ENCODE assay signal across 19 cellular contexts in the genomic region with DNA sequence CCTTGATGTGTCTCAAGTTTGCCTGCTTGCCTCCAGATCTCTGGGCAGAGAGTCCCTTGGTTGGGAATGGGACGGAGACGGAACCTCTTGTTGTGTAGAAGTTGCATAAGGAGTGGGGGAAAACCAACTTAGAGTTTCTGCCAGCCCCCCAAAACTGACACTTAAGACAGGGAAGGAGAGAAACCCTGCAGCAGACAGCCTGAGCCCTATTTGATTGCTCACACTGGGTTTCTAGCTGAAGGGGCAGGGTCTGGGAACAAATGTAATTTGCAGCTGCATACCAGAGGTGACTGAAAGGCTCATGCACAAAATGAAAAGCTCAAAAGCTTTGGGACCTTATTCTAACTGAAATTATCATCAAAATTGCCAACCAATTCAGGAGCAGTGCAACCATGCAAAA.
DNase-seq lines count a peak whose midpoint lies in the region; ATAC-seq and TF ChIP-seq lines count a peak whose summit lies in the region.
"Had no signal": no experiment of that assay in that cellular context is flagged by ENCODE, and none has a peak within 500 bp of the region (broad histone marks: within the 10 kb centered on the region; RNA-seq: fewer than 3 reads in every experiment).

No MANE protein-coding gene starts in this region.

- no peak overlapping the region for H2AFZ ChIP-seq in GM23338
- H2AFZ ChIP-seq: GM23248 had no signal

- H3K27me3 Mint-ChIP-seq in GM23338 (ENCODE audit: insufficient read depth, low read depth, poor library complexity) = no peaks in the 10 kb centered on the region
- peaks cover 3% of the 10 kb centered on the region; the same call in 1 of the 2 replicates for H3K27me3 Mint-ChIP-seq in WTC11 (ENCODE audit: low read depth)
- peaks cover 3% of the 10 kb centered on the region for H3K27me3 Mint-ChIP-seq in nephron progenitor cell (ENCODE audit: low read depth, poor library complexity)
- H3K27me3 Mint-ChIP-seq: CD4-positive, CD25-positive, alpha-beta regulatory T cell had no signal

- POLR2A ChIA-PET in WTC11 (lab: Charles Lee) = interaction anchor here (0.5 to 0.6 kb wide), 2 partner anchors 9 to 78 kb away, joined by 5 to 7 read pairs; no protein-coding TSS in a partner anchor

- H3K36me3 ChIP-seq in GM23338 (ENCODE audit: insufficient read depth) (peaks cover 3% of the 10 kb centered on the region; the same call in 1 of the 2 replicates), brain microvascular endothelial cell (replicated peaks) (no peaks in the 10 kb centered on the region)
- H3K36me3 ChIP-seq: BLaER1 had no signal

- in situ Hi-C loops in brain microvascular endothelial cell (cut with HindIII; ENCODE audit: low pct_ligation_motif_present, low sequenced_read_pairs) = no loop called here

- peak overlapping the region; percentile 57 for H3K27ac ChIP-seq in GM23338 (ENCODE audit: low read depth)
- H3K27ac ChIP-seq in brain microvascular endothelial cell = no peak overlapping the region
- H3K27ac ChIP-seq: BLaER1, GM23248 had no signal

- no peaks in the 10 kb centered on the region for H3K79me2 ChIP-seq in GM23338 (replicated peaks; ENCODE audit: insufficient read depth)

- H3K4me3 Mint-ChIP-seq in GM23338 (no peak overlapping the region), WTC11 (peak overlapping the region; percentile 46), nephron progenitor cell (peak overlapping the region; percentile 55)
- H3K4me3 Mint-ChIP-seq: CD4-positive, CD25-positive, alpha-beta regulatory T cell; HFFc6 had no signal

- peak overlapping the region; percentile 49 for H3K4me2 ChIP-seq in GM23338
- H3K4me2 ChIP-seq: BLaER1 had no signal

- H3K9me3 Mint-ChIP-seq in GM23338 = peaks cover 4% of the 10 kb centered on the region; the same call in 1 of the 3 replicates
- peaks cover 29% of the 10 kb centered on the region for H3K9me3 Mint-ChIP-seq in WTC11
- peaks cover 9% of the 10 kb centered on the region for H3K9me3 Mint-ChIP-seq in nephron progenitor cell

- peaks cover 26% of the 10 kb centered on the region for H3K4me1 ChIP-seq in GM23338 (ENCODE audit: insufficient read depth)
- H3K4me1 ChIP-seq: BLaER1 had no signal

- H3K27ac Mint-ChIP-seq in GM23338 (peak overlapping the region; percentile 54; the same call in 1 of the 2 replicates), WTC11 (peak overlapping the region; percentile 92), nephron progenitor cell (peak overlapping the region; percentile 16)
- H3K27ac Mint-ChIP-seq: CD4-positive, CD25-positive, alpha-beta regulatory T cell; HFFc6 had no signal

- no peaks in the 10 kb centered on the region for H3F3A ChIP-seq in GM23338 (replicated peaks; ENCODE audit: low read depth)

- H3K4me3 ChIP-seq in GM23338 (no peak overlapping the region; the same call in 1 of the 2 replicates), brain microvascular endothelial cell (ENCODE audit: low read depth, low read length) (no peak overlapping the region)
- H3K4me3 ChIP-seq: BLaER1, GM12878, GM23248 had no signal

- no peak for TF ChIP-seq CTCF in GM23338 (conservative IDR thresholded peaks at IDR 0.05; ENCODE audit: low read depth in 2 of 2)
- TF ChIP-seq CTCF in WTC11 (IDR thresholded peaks at IDR 0.05) = no peak
- TF ChIP-seq CTCF in nephron progenitor cell (IDR thresholded peaks at IDR 0.05) = no peak
- no peak for TF ChIP-seq CTCF in brain microvascular endothelial cell (IDR thresholded peaks at IDR 0.05; ENCODE audit: low read depth, low read length, missing control alignments)

- H3K36me3 Mint-ChIP-seq in GM23338 (ENCODE audit: low read depth) = peaks cover 3% of the 10 kb centered on the region; the same call in 2 of the 3 replicates
- H3K36me3 Mint-ChIP-seq in WTC11 = peaks cover 17% of the 10 kb centered on the region
- H3K36me3 Mint-ChIP-seq in nephron progenitor cell (ENCODE audit: low read depth) = peaks cover 4% of the 10 kb centered on the region
- H3K36me3 Mint-ChIP-seq: CD4-positive, CD25-positive, alpha-beta regulatory T cell had no signal

- no peaks in the 10 kb centered on the region for H4K20me1 ChIP-seq in GM23338 (replicated peaks; ENCODE audit: insufficient read depth)
- H4K20me1 ChIP-seq: BLaER1 had no signal

- no peaks in the 10 kb centered on the region for H3K27me3 ChIP-seq in GM23338 (ENCODE audit: insufficient read depth)
- H3K27me3 ChIP-seq in brain microvascular endothelial cell (replicated peaks) = no peaks in the 10 kb centered on the region
- H3K27me3 ChIP-seq: BLaER1 had no signal

- H3K4me1 Mint-ChIP-seq in GM23338 (peaks cover 31% of the 10 kb centered on the region), WTC11 (peaks cover 59% of the 10 kb centered on the region), nephron progenitor cell (peaks cover 41% of the 10 kb centered on the region)
- H3K4me1 Mint-ChIP-seq: CD4-positive, CD25-positive, alpha-beta regulatory T cell had no signal

- H3K9me2 ChIP-seq in GM23338 (ENCODE audit: insufficient read depth) = no peaks in the 10 kb centered on the region

- peak; percentile 74 for ATAC-seq in GM23338
- peak; percentile 57 for ATAC-seq in WTC11
- ATAC-seq: GM12878, HepG2 had no signal

- DNase-seq in GM23338 (ENCODE audit: low spot score) (peak; percentile 50), WTC11 (ENCODE audit: low spot score) (no peak), iPS-NIHi7 (ENCODE audit: extremely low spot score) (peak; percentile 24), nephron progenitor cell (peak; percentile 2), GM19240 (ENCODE audit: insufficient read length, low spot score) (no peak), H4 (ENCODE audit: low spot score) (no peak), medulla oblongata (ENCODE audit: extremely low spot score) (no peak), brain microvascular endothelial cell (no peak)
- DNase-seq: 8988T; AML-193; Calu3; CD4-positive, CD25-positive, alpha-beta regulatory T cell; DMS 273 treated with DMSO at 0.1 percent for 48 hours; GM23248; HCEC 1CT; HFFc6 had no signal

- CTCF ChIA-PET in WTC11 (lab: Charles Lee) = interaction anchor here (1.0 to 2.0 kb wide), 2 partner anchors 45 to 202 kb away, joined by 3 to 6 read pairs; no protein-coding TSS in a partner anchor

TF ChIP-seq in GM23338, 12 proteins besides CTCF, POLR2A, EP300 and RAD21 (continues in another document):
- TF ChIP-seq NANOG (IDR thresholded peaks at IDR 0.05; ENCODE audit: borderline replicate concordance) (no peak), STAT1 (IDR thresholded peaks at IDR 0.05; ENCODE audit: unreplicated experiment) (no peak), CREB1 (CRISPR knock-in tag; IDR thresholded peaks at IDR 0.05; ENCODE audit: low read depth) (no peak)
- TF ChIP-seq, protein P1, sequence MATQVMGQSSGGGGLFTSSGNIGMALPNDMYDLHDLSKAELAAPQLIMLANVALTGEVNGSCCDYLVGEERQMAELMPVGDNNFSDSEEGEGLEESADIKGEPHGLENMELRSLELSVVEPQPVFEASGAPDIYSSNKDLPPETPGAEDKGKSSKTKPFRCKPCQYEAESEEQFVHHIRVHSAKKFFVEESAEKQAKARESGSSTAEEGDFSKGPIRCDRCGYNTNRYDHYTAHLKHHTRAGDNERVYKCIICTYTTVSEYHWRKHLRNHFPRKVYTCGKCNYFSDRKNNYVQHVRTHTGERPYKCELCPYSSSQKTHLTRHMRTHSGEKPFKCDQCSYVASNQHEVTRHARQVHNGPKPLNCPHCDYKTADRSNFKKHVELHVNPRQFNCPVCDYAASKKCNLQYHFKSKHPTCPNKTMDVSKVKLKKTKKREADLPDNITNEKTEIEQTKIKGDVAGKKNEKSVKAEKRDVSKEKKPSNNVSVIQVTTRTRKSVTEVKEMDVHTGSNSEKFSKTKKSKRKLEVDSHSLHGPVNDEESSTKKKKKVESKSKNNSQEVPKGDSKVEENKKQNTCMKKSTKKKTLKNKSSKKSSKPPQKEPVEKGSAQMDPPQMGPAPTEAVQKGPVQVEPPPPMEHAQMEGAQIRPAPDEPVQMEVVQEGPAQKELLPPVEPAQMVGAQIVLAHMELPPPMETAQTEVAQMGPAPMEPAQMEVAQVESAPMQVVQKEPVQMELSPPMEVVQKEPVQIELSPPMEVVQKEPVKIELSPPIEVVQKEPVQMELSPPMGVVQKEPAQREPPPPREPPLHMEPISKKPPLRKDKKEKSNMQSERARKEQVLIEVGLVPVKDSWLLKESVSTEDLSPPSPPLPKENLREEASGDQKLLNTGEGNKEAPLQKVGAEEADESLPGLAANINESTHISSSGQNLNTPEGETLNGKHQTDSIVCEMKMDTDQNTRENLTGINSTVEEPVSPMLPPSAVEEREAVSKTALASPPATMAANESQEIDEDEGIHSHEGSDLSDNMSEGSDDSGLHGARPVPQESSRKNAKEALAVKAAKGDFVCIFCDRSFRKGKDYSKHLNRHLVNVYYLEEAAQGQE (IDR thresholded peaks at IDR 0.05; ENCODE audit: unreplicated experiment) = no peak

TF ChIP-seq in WTC11, 78 proteins besides CTCF, POLR2A, EP300 and RAD21 (continues in another document):
- TF ChIP-seq RELA (CRISPR knock-in tag; IDR thresholded peaks at IDR 0.05; ENCODE audit: borderline replicate concordance) (no peak), ATF1 (CRISPR knock-in tag; IDR thresholded peaks at IDR 0.05) (no peak), FOXP1 (CRISPR knock-in tag; IDR thresholded peaks at IDR 0.05; ENCODE audit: borderline replicate concordance) (no peak), TP53 (CRISPR knock-in tag; IDR thresholded peaks at IDR 0.05) (no peak)
- TF ChIP-seq, protein P2, sequence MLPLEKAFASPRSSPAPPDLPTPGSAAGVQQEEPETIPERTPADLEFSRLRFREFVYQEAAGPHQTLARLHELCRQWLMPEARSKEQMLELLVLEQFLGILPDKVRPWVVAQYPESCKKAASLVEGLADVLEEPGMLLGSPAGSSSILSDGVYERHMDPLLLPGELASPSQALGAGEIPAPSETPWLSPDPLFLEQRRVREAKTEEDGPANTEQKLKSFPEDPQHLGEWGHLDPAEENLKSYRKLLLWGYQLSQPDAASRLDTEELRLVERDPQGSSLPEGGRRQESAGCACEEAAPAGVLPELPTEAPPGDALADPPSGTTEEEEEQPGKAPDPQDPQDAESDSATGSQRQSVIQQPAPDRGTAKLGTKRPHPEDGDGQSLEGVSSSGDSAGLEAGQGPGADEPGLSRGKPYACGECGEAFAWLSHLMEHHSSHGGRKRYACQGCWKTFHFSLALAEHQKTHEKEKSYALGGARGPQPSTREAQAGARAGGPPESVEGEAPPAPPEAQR (CRISPR knock-in tag; IDR thresholded peaks at IDR 0.05) = no peak
- TF ChIP-seq, protein P3, sequence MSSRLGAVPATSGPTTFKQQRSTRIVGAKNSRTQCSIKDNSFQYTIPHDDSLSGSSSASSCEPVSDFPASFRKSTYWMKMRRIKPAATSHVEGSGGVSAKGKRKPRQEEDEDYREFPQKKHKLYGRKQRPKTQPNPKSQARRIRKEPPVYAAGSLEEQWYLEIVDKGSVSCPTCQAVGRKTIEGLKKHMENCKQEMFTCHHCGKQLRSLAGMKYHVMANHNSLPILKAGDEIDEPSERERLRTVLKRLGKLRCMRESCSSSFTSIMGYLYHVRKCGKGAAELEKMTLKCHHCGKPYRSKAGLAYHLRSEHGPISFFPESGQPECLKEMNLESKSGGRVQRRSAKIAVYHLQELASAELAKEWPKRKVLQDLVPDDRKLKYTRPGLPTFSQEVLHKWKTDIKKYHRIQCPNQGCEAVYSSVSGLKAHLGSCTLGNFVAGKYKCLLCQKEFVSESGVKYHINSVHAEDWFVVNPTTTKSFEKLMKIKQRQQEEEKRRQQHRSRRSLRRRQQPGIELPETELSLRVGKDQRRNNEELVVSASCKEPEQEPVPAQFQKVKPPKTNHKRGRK (CRISPR knock-in tag; IDR thresholded peaks at IDR 0.05; ENCODE audit: borderline replicate concordance) = no peak

Comparison
In these comparisons a context has a peak if more than half of its experiments do, and no peak if none do; other contexts are left out.
1. DNase-seq: peak in GM23338 (single experiment), iPS-NIHi7 (single experiment) and nephron progenitor cell (single experiment); none in WTC11 (single experiment), GM19240 (single experiment), H4 (single experiment), medulla oblongata (single experiment) and brain microvascular endothelial cell (single experiment).
2. H3K27ac Mint-ChIP-seq: peak in every context shown above with its lines; median percentile 92 in WTC11; 54 in GM23338; 16 in nephron progenitor cell.